Comparison of ENCODE assay signal across 2 cellular contexts in genomic region chr5:172680921-172681320, GRCh38.
A peak's percentile ranks its signal among the peaks of the same experiment; 100 is the strongest.
TF ChIP-seq lines count a peak whose summit lies in the region.

No MANE protein-coding gene starts in this region.

TF ChIP-seq in IMR-90, 13 proteins besides CTCF, POLR2A, EP300 and RAD21:
- TF ChIP-seq RCOR1 (IDR thresholded peaks at IDR 0.05; ENCODE audit: insufficient replicate concordance, low read length) (no peak), NFE2L2 (IDR thresholded peaks at IDR 0.05; ENCODE audit: low read depth, low read length) (no peak), RFX5 (IDR thresholded peaks at IDR 0.05; ENCODE audit: low read depth, low read length) (no peak), SMC3 (IDR thresholded peaks at IDR 0.05; ENCODE audit: low read depth, low read length) (no peak), USF2 (IDR thresholded peaks at IDR 0.05; ENCODE audit: low read depth, low read length) (no peak)

TF ChIP-seq in K562, 482 proteins besides CTCF, POLR2A, EP300 and RAD21:
- TF ChIP-seq EHMT2 (IDR thresholded peaks at IDR 0.05) (0 out of 2 replicates have a peak, but pooled peaks have one; percentile 8), ARHGAP35 (IDR thresholded peaks at IDR 0.05; ENCODE audit: partially characterized antibody) (peak; percentile 67), CHD2 (IDR thresholded peaks at IDR 0.05; ENCODE audit: low read depth, low read length) (peak; percentile 91), MCM2 (IDR thresholded peaks at IDR 0.05; ENCODE audit: low read depth) (no peak), SPI1 (IDR thresholded peaks at IDR 0.05; ENCODE audit: borderline replicate concordance, low read depth, low read length) (peak; percentile 79)
- TF ChIP-seq, protein P1, sequence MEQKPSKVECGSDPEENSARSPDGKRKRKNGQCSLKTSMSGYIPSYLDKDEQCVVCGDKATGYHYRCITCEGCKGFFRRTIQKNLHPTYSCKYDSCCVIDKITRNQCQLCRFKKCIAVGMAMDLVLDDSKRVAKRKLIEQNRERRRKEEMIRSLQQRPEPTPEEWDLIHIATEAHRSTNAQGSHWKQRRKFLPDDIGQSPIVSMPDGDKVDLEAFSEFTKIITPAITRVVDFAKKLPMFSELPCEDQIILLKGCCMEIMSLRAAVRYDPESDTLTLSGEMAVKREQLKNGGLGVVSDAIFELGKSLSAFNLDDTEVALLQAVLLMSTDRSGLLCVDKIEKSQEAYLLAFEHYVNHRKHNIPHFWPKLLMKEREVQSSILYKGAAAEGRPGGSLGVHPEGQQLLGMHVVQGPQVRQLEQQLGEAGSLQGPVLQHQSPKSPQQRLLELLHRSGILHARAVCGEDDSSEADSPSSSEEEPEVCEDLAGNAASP (IDR thresholded peaks at IDR 0.05), result no peak
